In the genomic region with DNA sequence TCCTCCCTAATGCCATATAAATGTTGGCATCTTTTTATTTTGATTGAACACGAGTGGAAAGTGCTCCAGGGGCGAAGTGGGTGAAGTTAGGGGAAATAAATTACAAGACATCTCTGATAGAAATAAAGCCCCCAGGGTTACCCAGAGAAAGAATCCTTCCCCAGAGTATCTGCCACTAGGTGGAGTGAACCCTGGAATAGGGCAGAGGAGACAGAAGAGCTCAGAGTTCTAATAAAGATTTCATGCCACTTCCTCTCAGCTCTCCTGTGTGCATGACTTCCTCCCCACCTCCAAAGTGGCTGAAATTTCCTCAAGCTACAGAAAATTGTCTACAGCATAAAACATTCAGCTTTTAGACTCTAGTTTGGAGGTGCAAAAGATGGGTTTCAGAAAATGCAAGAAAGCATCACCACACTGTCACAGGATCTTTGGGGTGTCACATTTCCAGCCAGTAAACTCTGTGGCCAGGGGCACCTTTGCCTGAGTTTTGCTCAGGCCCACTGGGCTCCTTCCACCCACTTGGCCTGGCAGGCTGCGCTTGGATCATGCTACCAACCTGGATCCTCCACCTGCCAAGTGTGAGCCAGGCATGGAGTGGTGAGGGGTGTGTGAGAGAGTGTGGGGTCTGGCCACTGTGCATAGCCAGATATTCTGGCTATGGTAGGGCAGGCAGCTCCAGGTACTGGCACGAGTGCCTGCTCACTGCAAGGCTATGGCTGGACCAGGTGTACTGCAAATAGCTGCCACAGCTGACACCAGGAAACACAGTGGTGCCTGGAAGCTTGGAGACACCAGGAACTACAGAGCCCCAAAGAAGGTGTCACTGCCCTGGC, we compare ENCODE assay signal across 9 cellular contexts.
A peak's percentile ranks its signal among the peaks of the same experiment; 100 is the strongest.
DNase-seq lines count a peak whose midpoint lies in the region; ATAC-seq and TF ChIP-seq lines count a peak whose summit lies in the region.
"Had no signal": no experiment of that assay in that cellular context is flagged by ENCODE, and none has a peak within 500 bp of the region (broad histone marks: within the 10 kb centered on the region; RNA-seq: fewer than 3 reads in every experiment).

No MANE protein-coding gene starts in this region.

- no peak overlapping the region for H3K9ac ChIP-seq in OCI-LY3 (ENCODE audit: low read length)

- no peak overlapping the region for H2AFZ ChIP-seq in OCI-LY3 (ENCODE audit: low read depth, low read length)

- H3K27ac ChIP-seq in OCI-LY3 (ENCODE audit: low read length) (no peak overlapping the region), psoas muscle (no peak overlapping the region)

- ATAC-seq in psoas muscle, result no peak
- no peak for ATAC-seq in HG03378 (IDR thresholded peaks at IDR 0.05; ENCODE audit: unreplicated experiment)

- H3K79me2 ChIP-seq in OCI-LY3 (ENCODE audit: low read length), result no peaks in the 10 kb centered on the region

- H3K4me1 ChIP-seq in OCI-LY3 (ENCODE audit: low read length) (no peaks in the 10 kb centered on the region), psoas muscle (no peaks in the 10 kb centered on the region)

- H3K9me3 ChIP-seq in OCI-LY3 (ENCODE audit: insufficient read depth, low read length) (no peaks in the 10 kb centered on the region), psoas muscle (no peaks in the 10 kb centered on the region)

- TF ChIP-seq CTCF in OCI-LY3 (IDR thresholded peaks at IDR 0.05; ENCODE audit: low read depth, low read length) (0 out of 2 replicates have a peak, but pooled peaks have one; percentile 8), fibroblast of pulmonary artery (IDR thresholded peaks at IDR 0.05; ENCODE audit: low read length, missing control alignments) (peak; percentile 39), psoas muscle (IDR thresholded peaks at IDR 0.05) (peak; percentile 7)

- no peak overlapping the region for H3K4me2 ChIP-seq in OCI-LY3 (ENCODE audit: low read length)

- WGBS in psoas muscle, 3 donors, result 75 to 78% (median 77%) methylated on average over 4 of the region's 4 CpGs

- intact Hi-C loops in psoas muscle (cut with DNase I), result no loop called here

- H4K20me1 ChIP-seq in OCI-LY3 (ENCODE audit: insufficient read depth, low read length), result no peaks in the 10 kb centered on the region

- H3K27me3 ChIP-seq in OCI-LY3 (ENCODE audit: low read depth, low read length) (no peaks in the 10 kb centered on the region), psoas muscle (ENCODE audit: insufficient read depth in 3 of 3, low read length in 2 of 3) (no peaks in the 10 kb centered on the region)

- H3K36me3 ChIP-seq in OCI-LY3 (replicated peaks; ENCODE audit: low read depth, low read length), result no peaks in the 10 kb centered on the region
- no peaks in the 10 kb centered on the region for H3K36me3 ChIP-seq in psoas muscle (ENCODE audit: insufficient read depth in 1 of 2, low read depth in 1 of 2)

- no peak overlapping the region for H3K4me3 ChIP-seq in OCI-LY3 (ENCODE audit: low read length)
- no peak overlapping the region for H3K4me3 ChIP-seq in fibroblast of pulmonary artery (replicated peaks; ENCODE audit: low read depth, low read length)
- no peak overlapping the region for H3K4me3 ChIP-seq in psoas muscle

- DNase-seq in DMS53 (lab: John Stamatoyannopoulos, UW) (peak; percentile 2), DMS53 treated with DMSO at 0.1 percent for 48 hours (lab: John Stamatoyannopoulos, UW; ENCODE audit: unreplicated experiment) (no peak), fibroblast of pulmonary artery (ENCODE audit: low read depth) (no peak), psoas muscle (no peak), dedifferentiated amniotic fluid mesenchymal stem cell (ENCODE audit: extremely low spot score) (no peak), globus pallidus (ENCODE audit: low spot score) (no peak)
- DNase-seq: NCI-H2081 had no signal
